8 cellular contexts compared by ENCODE assay signal in genomic region chr6:79234150-79235022, GRCh38. TPM values are rescaled to one million over a fixed set of nuclear protein-coding genes. Genes with fewer than 3 reads are reported as not detected.
A peak's percentile ranks its signal among the peaks of the same experiment; 100 is the strongest.
DNase-seq lines count a peak whose midpoint lies in the region; ATAC-seq and TF ChIP-seq lines count a peak whose summit lies in the region.

HMGN3 (minus strand) TSS chr6:79234682.

- peak within 1 kb of the TSS; percentile 84 to 97 (median 95) for H3K27ac Mint-ChIP-seq in IgD-negative memory B cell
- peak within 1 kb of the TSS; percentile 92 for H3K27ac Mint-ChIP-seq in activated T-cell treated with anti-CD3 and anti-CD28 coated beads, Interleukin-2, amount 50 U/mL, for 24 hours

- H4K20me1 ChIP-seq in PC-9 (ENCODE audit: insufficient read depth) = no peaks in the 10 kb centered on the region

- H3K79me2 ChIP-seq in PC-9 (ENCODE audit: low read depth) = 0 out of 2 replicates have a peak, but pooled peaks cover 4% of the 10 kb centered on the region

- peak within 1 kb of the TSS; percentile 6; the same call in 1 of the 2 replicates for H3K27ac ChIP-seq in PC-9
- H3K27ac ChIP-seq in mucosa of rectum (ENCODE audit: low read depth in 2 of 2, low read length in 2 of 2) = peak within 1 kb of the TSS; percentile 88 to 90

- peak within 1 kb of the TSS; percentile 87 to 100 (median 98) for H3K4me3 Mint-ChIP-seq in IgD-negative memory B cell
- H3K4me3 Mint-ChIP-seq in activated T-cell treated with anti-CD3 and anti-CD28 coated beads, Interleukin-2, amount 50 U/mL, for 24 hours = peak within 1 kb of the TSS; percentile 90

- POLR2A ChIA-PET in PC-9 (lab: Charles Lee; ENCODE audit: unreplicated experiment) = no interaction called here

- intact Hi-C loops in PC-9 (cut with micrococcal nuclease; ENCODE audit: unreplicated experiment) = loop anchor here (1.0 to 5.0 kb wide), 2 partner anchors 67 to 438 kb away; no protein-coding TSS in a partner anchor

- ATAC-seq in GM21529 (IDR thresholded peaks at IDR 0.05; ENCODE audit: unreplicated experiment) = peak; percentile 86

- no peaks in the 10 kb centered on the region for H3K9me3 Mint-ChIP-seq in IgD-negative memory B cell
- no peaks in the 10 kb centered on the region for H3K9me3 Mint-ChIP-seq in activated T-cell treated with anti-CD3 and anti-CD28 coated beads, Interleukin-2, amount 50 U/mL, for 24 hours

- H3K4me1 ChIP-seq in PC-9 (replicated peaks; ENCODE audit: insufficient read depth) (peaks cover 17% of the 10 kb centered on the region), mucosa of rectum (ENCODE audit: control insufficient read depth in 2 of 2, insufficient read depth in 2 of 2, low read length in 2 of 2) (no peaks in the 10 kb centered on the region)

- H3F3A ChIP-seq in PC-9 (ENCODE audit: insufficient read depth, low read depth) = peaks cover 6% of the 10 kb centered on the region; the same call in 1 of the 2 replicates

- no peaks in the 10 kb centered on the region for H3K27me3 Mint-ChIP-seq in IgD-negative memory B cell
- no peaks in the 10 kb centered on the region for H3K27me3 Mint-ChIP-seq in activated T-cell treated with anti-CD3 and anti-CD28 coated beads, Interleukin-2, amount 50 U/mL, for 24 hours

- peak within 1 kb of the TSS; percentile 92 for H3K4me3 ChIP-seq in PC-9
- peak within 1 kb of the TSS; percentile 76 to 93 for H3K4me3 ChIP-seq in mucosa of rectum (ENCODE audit: low read length in 2 of 2)

- H3K9ac ChIP-seq in mucosa of rectum (ENCODE audit: low read depth in 1 of 2, low read length in 2 of 2) = peak within 1 kb of the TSS; percentile 84 to 89

- H3K36me3 Mint-ChIP-seq in IgD-negative memory B cell = peaks cover 4% of the 10 kb centered on the region
- H3K36me3 Mint-ChIP-seq in activated T-cell treated with anti-CD3 and anti-CD28 coated beads, Interleukin-2, amount 50 U/mL, for 24 hours (ENCODE audit: low read depth) = peaks cover 12% of the 10 kb centered on the region

- TF ChIP-seq CTCF in PC-9 (conservative IDR thresholded peaks at IDR 0.05) = no peak

- TF ChIP-seq POLR2A in erythroblast (IDR thresholded peaks at IDR 0.05; ENCODE audit: low read length) = peak; percentile 70

- H3K9me2 ChIP-seq in PC-9 (ENCODE audit: insufficient read depth) = no peaks in the 10 kb centered on the region

- no peaks in the 10 kb centered on the region for H3K36me3 ChIP-seq in PC-9 (ENCODE audit: low read depth)
- H3K36me3 ChIP-seq in mucosa of rectum (ENCODE audit: control insufficient read depth in 2 of 2, insufficient read depth in 2 of 2, low read length in 2 of 2) = no peaks in the 10 kb centered on the region

- H3K4me2 ChIP-seq in PC-9 = peak within 1 kb of the TSS; percentile 67

- BruUV-seq in PC-9 (replicated peaks; lab: Mats Ljungman, UMichigan) = TSS peak; percentile 81

- CTCF ChIA-PET in PC-9 (lab: Charles Lee) = no interaction called here

- peak within 1 kb of the TSS; percentile 90 for H2AFZ ChIP-seq in PC-9

- DNase-seq in DMS114 treated with DMSO at 0.1 percent for 48 hours (lab: John Stamatoyannopoulos, UW; ENCODE audit: unreplicated experiment) (peak; percentile 85), PC-9 (peak; percentile 63 to 88), erythroblast (lab: John Stamatoyannopoulos, UW) (peak; percentile 90)
- peak; percentile 93 for DNase-seq in activated T-cell treated with anti-CD3 and anti-CD28 coated beads, Interleukin-2, amount 50 U/mL, for 24 hours
- peak; percentile 94 for DNase-seq in stimulated activated CD8-positive, alpha-beta memory T cell treated with anti-CD3 and anti-CD28 coated beads, Interleukin-4, amount 100 ng/mL, for 48 hours

- H3K4me1 Mint-ChIP-seq in IgD-negative memory B cell = peaks cover 7 to 21% (median 11%) of the 10 kb centered on the region in 3 donors
- peaks cover 29% of the 10 kb centered on the region for H3K4me1 Mint-ChIP-seq in activated T-cell treated with anti-CD3 and anti-CD28 coated beads, Interleukin-2, amount 50 U/mL, for 24 hours (ENCODE audit: low read depth)

- H3K9me3 ChIP-seq in PC-9 (ENCODE audit: insufficient read depth, low read depth) (no peaks in the 10 kb centered on the region), mucosa of rectum (ENCODE audit: control insufficient read depth in 2 of 2, low read length in 2 of 2) (no peaks in the 10 kb centered on the region)

- H3K27me3 ChIP-seq in PC-9 (ENCODE audit: insufficient read depth, low read depth) = no peaks in the 10 kb centered on the region
- no peaks in the 10 kb centered on the region for H3K27me3 ChIP-seq in mucosa of rectum (ENCODE audit: control insufficient read depth in 2 of 2, insufficient read depth in 2 of 2, low read length in 2 of 2)

RNA-seq across cellular contexts. Expression of gene HMGN3, which starts in this region (rescaled TPM):
- 87.8 TPM for polyA plus RNA-seq in IgD-negative memory B cell
- 52.2 and 62.3 TPM in 2 replicates for total RNA-seq in PC-9 (2021)

Comparison
In these comparisons a context has a peak if more than half of its experiments do, and no peak if none do; other contexts are left out.
1. Peak in every context shown above with its lines: DNase-seq, ATAC-seq, H3K4me3 ChIP-seq and H3K27ac ChIP-seq.